ENCODE assay signal across 11 cellular contexts in genomic region chr11:40924915-40925314, GRCh38.
"Had no signal": no experiment of that assay in that cellular context is flagged by ENCODE, and none has a peak within 500 bp of the region (broad histone marks: within the 10 kb centered on the region; RNA-seq: fewer than 3 reads in every experiment).

No MANE protein-coding gene starts in this region.

- H3K4me1 ChIP-seq: esophagus muscularis mucosa, left lung had no signal

- ATAC-seq: left lung had no signal

- DNase-seq: activated CD4-positive, alpha-beta memory T cell treated with anti-CD3 and anti-CD28 coated beads, Interleukin-2, amount 10 ng/mL, durations not matched to agents 7 days and 5 days; activated gamma-delta T cell; activated T-cell treated with anti-CD3 and anti-CD28 coated beads, Interleukin-2, amount 50 U/mL, for 48 hours; amygdala; left lung; mesenchymal stem cell; nephron progenitor cell had no signal

- H3K27ac Mint-ChIP-seq: activated CD4-positive, alpha-beta memory T cell treated with anti-CD3 and anti-CD28 coated beads, Interleukin-2, amount 10 ng/mL, durations not matched to agents 7 days and 5 days; activated naive CD8-positive, alpha-beta T cell; nephron progenitor cell; T-helper 2 cell treated with Interferon-gamma antibody and Interleukin-4, amounts not matched to agents 5 μg/mL and 100 μg/mL, for 36 hours had no signal

- H3K27me3 Mint-ChIP-seq: activated CD4-positive, alpha-beta memory T cell treated with anti-CD3 and anti-CD28 coated beads, Interleukin-2, amount 10 ng/mL, durations not matched to agents 7 days and 5 days; activated naive CD8-positive, alpha-beta T cell had no signal

- H3K36me3 ChIP-seq: esophagus muscularis mucosa, left lung had no signal

- H3K27ac ChIP-seq: esophagus muscularis mucosa, left lung, skin epidermis had no signal

- H3K9me3 ChIP-seq: esophagus muscularis mucosa, left lung had no signal

- H3K9me3 Mint-ChIP-seq: nephron progenitor cell had no signal

- H3K4me3 ChIP-seq: esophagus muscularis mucosa, left lung, skin epidermis had no signal

- H3K4me3 Mint-ChIP-seq: activated CD4-positive, alpha-beta memory T cell treated with anti-CD3 and anti-CD28 coated beads, Interleukin-2, amount 10 ng/mL, durations not matched to agents 7 days and 5 days; activated naive CD8-positive, alpha-beta T cell; nephron progenitor cell; T-helper 2 cell treated with Interferon-gamma antibody and Interleukin-4, amounts not matched to agents 5 μg/mL and 100 μg/mL, for 36 hours had no signal

- H3K4me1 Mint-ChIP-seq: activated CD4-positive, alpha-beta memory T cell treated with anti-CD3 and anti-CD28 coated beads, Interleukin-2, amount 10 ng/mL, durations not matched to agents 7 days and 5 days; nephron progenitor cell had no signal

- H3K27me3 ChIP-seq: esophagus muscularis mucosa, left lung had no signal

- H3K36me3 Mint-ChIP-seq: activated naive CD8-positive, alpha-beta T cell had no signal
